ENCODE assay signal across 8 cellular contexts in the genomic region with DNA sequence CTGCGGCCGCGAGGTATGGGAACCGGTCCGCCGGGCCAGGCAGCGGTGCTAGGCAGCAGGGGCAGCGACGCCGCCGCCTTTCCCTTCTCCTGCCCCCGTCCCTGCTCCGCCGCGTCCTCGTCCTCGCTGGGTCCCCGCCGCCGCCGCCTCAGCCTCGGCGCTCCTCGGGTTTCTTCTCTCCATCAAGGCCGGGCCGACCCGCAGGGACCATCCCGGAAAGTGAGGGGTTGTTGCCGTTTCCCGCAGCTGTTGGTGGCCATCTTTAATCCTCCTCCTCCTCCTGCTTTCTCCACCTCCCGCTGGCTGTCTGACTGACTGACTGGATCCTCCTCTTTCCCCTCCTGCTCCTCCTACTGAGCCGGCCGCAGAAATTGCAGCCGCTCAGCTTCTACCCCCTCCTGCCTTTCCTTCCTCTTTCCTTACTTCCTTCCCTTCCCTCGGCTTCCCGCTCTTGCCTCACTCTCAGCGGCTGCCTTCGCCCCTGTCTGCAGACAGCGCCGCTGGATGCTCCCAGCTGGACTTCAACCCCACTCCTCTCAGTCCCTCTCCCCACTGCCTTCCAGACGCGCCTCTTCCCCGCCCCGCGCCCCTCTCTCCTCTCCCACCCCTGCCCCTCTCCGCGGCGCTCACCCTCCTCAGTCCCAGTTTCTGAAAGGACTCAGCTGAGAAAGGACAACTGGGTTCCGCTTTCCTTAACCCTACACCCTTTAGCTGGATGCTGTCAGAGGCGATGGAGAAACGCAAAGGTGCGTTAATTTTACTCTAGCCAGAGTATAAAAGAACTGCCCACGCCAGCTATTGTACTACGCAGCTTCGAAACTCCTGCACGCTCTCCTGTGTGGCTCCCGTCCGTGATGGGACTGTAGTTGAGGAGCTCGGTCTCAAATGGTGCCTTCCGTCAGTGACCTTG. TPM values are rescaled to one million over a fixed set of nuclear protein-coding genes. Genes with fewer than 3 reads are reported as not detected.
DNase-seq lines count a peak whose midpoint lies in the region; ATAC-seq and TF ChIP-seq lines count a peak whose summit lies in the region.

A gene with protein sequence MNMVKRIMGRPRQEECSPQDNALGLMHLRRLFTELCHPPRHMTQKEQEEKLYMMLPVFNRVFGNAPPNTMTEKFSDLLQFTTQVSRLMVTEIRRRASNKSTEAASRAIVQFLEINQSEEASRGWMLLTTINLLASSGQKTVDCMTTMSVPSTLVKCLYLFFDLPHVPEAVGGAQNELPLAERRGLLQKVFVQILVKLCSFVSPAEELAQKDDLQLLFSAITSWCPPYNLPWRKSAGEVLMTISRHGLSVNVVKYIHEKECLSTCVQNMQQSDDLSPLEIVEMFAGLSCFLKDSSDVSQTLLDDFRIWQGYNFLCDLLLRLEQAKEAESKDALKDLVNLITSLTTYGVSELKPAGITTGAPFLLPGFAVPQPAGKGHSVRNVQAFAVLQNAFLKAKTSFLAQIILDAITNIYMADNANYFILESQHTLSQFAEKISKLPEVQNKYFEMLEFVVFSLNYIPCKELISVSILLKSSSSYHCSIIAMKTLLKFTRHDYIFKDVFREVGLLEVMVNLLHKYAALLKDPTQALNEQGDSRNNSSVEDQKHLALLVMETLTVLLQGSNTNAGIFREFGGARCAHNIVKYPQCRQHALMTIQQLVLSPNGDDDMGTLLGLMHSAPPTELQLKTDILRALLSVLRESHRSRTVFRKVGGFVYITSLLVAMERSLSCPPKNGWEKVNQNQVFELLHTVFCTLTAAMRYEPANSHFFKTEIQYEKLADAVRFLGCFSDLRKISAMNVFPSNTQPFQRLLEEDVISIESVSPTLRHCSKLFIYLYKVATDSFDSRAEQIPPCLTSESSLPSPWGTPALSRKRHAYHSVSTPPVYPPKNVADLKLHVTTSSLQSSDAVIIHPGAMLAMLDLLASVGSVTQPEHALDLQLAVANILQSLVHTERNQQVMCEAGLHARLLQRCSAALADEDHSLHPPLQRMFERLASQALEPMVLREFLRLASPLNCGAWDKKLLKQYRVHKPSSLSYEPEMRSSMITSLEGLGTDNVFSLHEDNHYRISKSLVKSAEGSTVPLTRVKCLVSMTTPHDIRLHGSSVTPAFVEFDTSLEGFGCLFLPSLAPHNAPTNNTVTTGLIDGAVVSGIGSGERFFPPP (N-terminal part only) (minus strand): TSS at position 309 of the 910 bp plus-strand sequence. CDS start 106,099 bp downstream, outside the sequence.

- CTCF ChIA-PET in Panc1 (lab: Charles Lee), result interaction anchor here (0.6 to 0.7 kb wide), 3 partner anchors 402 to 1321 kb away, joined by 3 to 4 read pairs (median 4); no protein-coding TSS in a partner anchor

- no peaks in the 10 kb centered on the region for H3K27me3 ChIP-seq in KMS-11 (ENCODE audit: insufficient read depth, low read depth)
- H3K27me3 ChIP-seq in Panc1 (ENCODE audit: control insufficient read depth, insufficient read depth, low read length), result no peaks in the 10 kb centered on the region

- peak; percentile 41 for ATAC-seq in GM18520 (IDR thresholded peaks at IDR 0.05; ENCODE audit: unreplicated experiment)
- ATAC-seq in Panc1, result peak; percentile 97
- ATAC-seq in HG03280 (IDR thresholded peaks at IDR 0.05; ENCODE audit: unreplicated experiment), result no peak

- no peaks in the 10 kb centered on the region for H4K20me1 ChIP-seq in KMS-11 (ENCODE audit: insufficient read depth)

- H3K4me1 ChIP-seq in KMS-11 (ENCODE audit: low read depth, poor library complexity, severe bottlenecking) (peaks cover 22% of the 10 kb centered on the region), Panc1 (ENCODE audit: control insufficient read depth, insufficient read depth, low read length) (peaks cover 9% of the 10 kb centered on the region; the same call in 1 of the 2 replicates)

- no peaks in the 10 kb centered on the region for H3K9me3 ChIP-seq in Panc1 (ENCODE audit: control insufficient read depth, insufficient read depth, low read depth, low read length)

- H3K4me3 ChIP-seq in KMS-11 (IDR thresholded peaks at IDR 0.05; ENCODE audit: insufficient read depth, low read depth, low read length), result peak within 1 kb of the TSS; percentile 53
- peak within 1 kb of the TSS; percentile 75 to 89 for H3K4me3 ChIP-seq in Panc1 (ENCODE audit: low read depth in 2 of 2, low read length in 2 of 2)

- H3K4me2 ChIP-seq in KMS-11, result peak within 1 kb of the TSS; percentile 79

- intact Hi-C loops in Panc1 (cut with micrococcal nuclease; ENCODE audit: unreplicated experiment), result loop anchor here (5.0 kb wide), 2 partner anchors 214 to 434 kb away; no protein-coding TSS in a partner anchor
- intact Hi-C loops in posterior cingulate gyrus (cut with DNase I), result loop anchor here (1.0 to 5.0 kb wide), 3 partner anchors 109 to 389 kb away; no protein-coding TSS in a partner anchor

- H3K36me3 ChIP-seq in KMS-11 (ENCODE audit: insufficient read depth), result no peaks in the 10 kb centered on the region
- no peaks in the 10 kb centered on the region for H3K36me3 ChIP-seq in Panc1 (ENCODE audit: control insufficient read depth, insufficient read depth, low read length)

- peaks cover 22% of the 10 kb centered on the region for H3K79me2 ChIP-seq in KMS-11 (ENCODE audit: insufficient read depth, low read depth)

- H3K27ac ChIP-seq in KMS-11 (peak within 1 kb of the TSS; percentile 23; the same call in 1 of the 2 replicates), Panc1 (ENCODE audit: low read length) (peak within 1 kb of the TSS; percentile 92)

- BruUV-seq in Panc1 (replicated peaks; lab: Mats Ljungman, UMichigan), result TSS peak; percentile 70

- POLR2A ChIA-PET in Panc1 (lab: Charles Lee), result interaction anchor here (0.6 to 0.7 kb wide), 3 partner anchors 12 to 299 kb away, joined by 3 to 9 read pairs (median 4); no protein-coding TSS in a partner anchor

- peak within 1 kb of the TSS; percentile 91 for H2AFZ ChIP-seq in KMS-11 (ENCODE audit: low read depth)

- DNase-seq in AML-193 (lab: John Stamatoyannopoulos, UW) (peak; percentile 68 to 74), Panc1 (ENCODE audit: low read depth, low spot score) (no peak), T47D (ENCODE audit: low read depth in 1 of 2, low spot score in 1 of 2) (peak; percentile 90 to 91), hypothalamus (lab: John Stamatoyannopoulos, UW) (peak; percentile 29 to 92 (median 74)), posterior cingulate gyrus (peak; percentile 73 to 97 (median 82))

- H3K9ac ChIP-seq in KMS-11, result peak within 1 kb of the TSS; percentile 71

- in situ Hi-C loops in Panc1 (cut with HindIII; ENCODE audit: low pct_unique_long_range_greater_than_20kb, low sequenced_read_pairs) (no loop called here), T47D (cut with HindIII; ENCODE audit: low pct_unique_long_range_greater_than_20kb, low sequenced_read_pairs) (no loop called here)

- no peak for TF ChIP-seq CTCF in KMS-11 (conservative IDR thresholded peaks at IDR 0.05; ENCODE audit: low read depth, low read length)
- TF ChIP-seq CTCF in Panc1 (IDR thresholded peaks at IDR 0.05), result no peak

RNA-seq across cellular contexts. Expression of the gene that starts here (rescaled TPM):
- 47.8 TPM for total RNA-seq in Panc1 (2021; ENCODE audit: unreplicated experiment)
- 10.3 TPM for polyA plus RNA-seq in Panc1 (2012; ENCODE audit: insufficient read length)
